23 cellular contexts compared by ENCODE assay signal in the genomic region with DNA sequence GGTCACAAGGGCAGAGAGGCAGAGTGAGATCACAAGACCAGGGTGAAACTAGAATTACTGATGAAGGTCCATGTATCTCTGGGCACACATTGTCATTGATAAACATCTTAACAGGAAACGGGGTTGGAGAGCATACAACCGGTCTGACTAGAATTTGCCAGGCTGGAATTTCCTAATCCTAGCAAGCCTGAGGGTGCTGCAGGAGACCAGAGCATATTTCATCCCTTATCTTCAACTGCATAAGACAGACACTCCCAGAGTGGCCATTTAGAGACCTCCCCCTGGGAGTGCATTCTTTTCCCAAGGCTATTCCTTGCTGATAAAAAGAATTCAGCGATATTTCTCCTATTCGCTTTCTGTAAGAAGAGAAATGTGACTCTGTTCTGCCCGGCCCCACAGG.
DNase-seq lines count a peak whose midpoint lies in the region; ATAC-seq and TF ChIP-seq lines count a peak whose summit lies in the region.
"Had no signal": no experiment of that assay in that cellular context is flagged by ENCODE, and none has a peak within 500 bp of the region (broad histone marks: within the 10 kb centered on the region; RNA-seq: fewer than 3 reads in every experiment).

No MANE protein-coding gene starts in this region.

- no peak overlapping the region for H3K18ac ChIP-seq in mesendoderm (ENCODE audit: low read length)

- no peak overlapping the region for H2BK15ac ChIP-seq in mesendoderm (replicated peaks; ENCODE audit: low read depth)

- intact Hi-C loops in PC-3 (cut with micrococcal nuclease) = no loop called here

- no peaks in the 10 kb centered on the region for H3K79me1 ChIP-seq in mesendoderm (ENCODE audit: low read length)

- TF ChIP-seq CTCF in PC-3 (conservative IDR thresholded peaks at IDR 0.05; ENCODE audit: low read depth, low read length) (no peak), osteoblast (IDR thresholded peaks at IDR 0.05; ENCODE audit: extremely low read depth, low read depth, low read length) (no peak)

- H2BK120ac ChIP-seq in mesendoderm (ENCODE audit: low read depth, low read length) = no peak overlapping the region

- H3K23ac ChIP-seq in mesendoderm (ENCODE audit: low read length) = no peak overlapping the region

- H4K20me1 ChIP-seq in PC-3 (ENCODE audit: low read length) (no peaks in the 10 kb centered on the region), osteoblast (ENCODE audit: insufficient read depth, low read length) (no peaks in the 10 kb centered on the region)

- no peaks in the 10 kb centered on the region for H3K4me1 ChIP-seq in PC-3 (ENCODE audit: insufficient read depth, low read length)
- no peaks in the 10 kb centered on the region for H3K4me1 ChIP-seq in mesendoderm (ENCODE audit: control insufficient read depth, low read depth, low read length)
- no peaks in the 10 kb centered on the region for H3K4me1 ChIP-seq in osteoblast (ENCODE audit: insufficient read depth, low read length)
- H3K4me1 ChIP-seq: HAP-1 had no signal

- no peaks in the 10 kb centered on the region for H3F3A ChIP-seq in PC-3 (ENCODE audit: low read length, unreplicated experiment)

- H3K56ac ChIP-seq in mesendoderm (ENCODE audit: low read length) = no peak overlapping the region

- H3K36me3 ChIP-seq in PC-3 (ENCODE audit: low read depth, low read length) (no peaks in the 10 kb centered on the region), mesendoderm (ENCODE audit: control insufficient read depth, insufficient read depth, low read length) (no peaks in the 10 kb centered on the region), osteoblast (ENCODE audit: insufficient read depth, low read length) (no peaks in the 10 kb centered on the region)
- H3K36me3 ChIP-seq: HAP-1, MG63 had no signal

- H3K27ac ChIP-seq in PC-3 (ENCODE audit: low read length) (no peak overlapping the region), mesendoderm (ENCODE audit: low read depth, low read length) (no peak overlapping the region), osteoblast (ENCODE audit: low read depth, low read length) (no peak overlapping the region)
- H3K27ac ChIP-seq: KMS-11 had no signal

- H2AFZ ChIP-seq in PC-3 (ENCODE audit: low read length) (no peak overlapping the region), osteoblast (ENCODE audit: low read length) (no peak overlapping the region)

- ATAC-seq in PC-3 = no peak

- H2AK5ac ChIP-seq in mesendoderm (ENCODE audit: low read length) = no peak overlapping the region

- H3K4ac ChIP-seq in mesendoderm (ENCODE audit: low read depth, low read length) = no peak overlapping the region

- no peaks in the 10 kb centered on the region for H3K9me2 ChIP-seq in PC-3 (replicated peaks; ENCODE audit: low read length)
- H3K9me2 ChIP-seq: SK-N-SH had no signal

- H2BK5ac ChIP-seq in mesendoderm (ENCODE audit: low read length) = no peak overlapping the region

- H3K79me2 ChIP-seq in PC-3 (ENCODE audit: low read length) (no peaks in the 10 kb centered on the region), mesendoderm (ENCODE audit: control insufficient read depth, insufficient read depth, low read length) (no peaks in the 10 kb centered on the region), osteoblast (ENCODE audit: insufficient read depth, low read length) (no peaks in the 10 kb centered on the region)

- CTCF ChIA-PET in PC-3 (lab: Charles Lee) = no interaction called here

- H4K5ac ChIP-seq in mesendoderm (ENCODE audit: low read length) = no peak overlapping the region

- no CpG with 5 or more reads among the region's 5 CpGs for WGBS in mesendoderm (ENCODE audit: extremely low coverage, insufficient coverage, low lambda C conversion rate)

- H3K9ac ChIP-seq in PC-3 (ENCODE audit: low read length) = no peak overlapping the region
- no peak overlapping the region for H3K9ac ChIP-seq in mesendoderm (ENCODE audit: low read length)
- H3K9ac ChIP-seq: KMS-11, SK-N-SH had no signal

- H3K4me2 ChIP-seq in PC-3 (ENCODE audit: low read length) (no peak overlapping the region), mesendoderm (ENCODE audit: low read length) (no peak overlapping the region), osteoblast (ENCODE audit: insufficient read depth, low read length) (no peak overlapping the region)
- H3K4me2 ChIP-seq: KMS-11, SK-N-SH had no signal

- DNase-seq in DMS53 (lab: John Stamatoyannopoulos, UW) (peak; percentile 75), HT-29 (ENCODE audit: low spot score) (peak; percentile 18), PC-3 (peak; percentile 38), mesendoderm (peak; percentile 14), Kasumi-1 (lab: John Stamatoyannopoulos, UW) (no peak), NOMO-1 treated with dmso at 0.1 percent for 144 hours (lab: John Stamatoyannopoulos, UW; ENCODE audit: unreplicated experiment) (no peak), osteoblast (ENCODE audit: insufficient read length, low spot score, missing footprints) (no peak)
- DNase-seq: ACHN; AML-193; CD4-positive, CD25-positive, alpha-beta regulatory T cell; DND-41; GDM1; MG63; NCI-H1092 treated with DMSO at 0.1 percent for 48 hours; NCI-H1694; NCI-H446; NCI-H774; Right ventricle myocardium superior; SK-N-SH; T-helper 1 cell; T1000 had no signal

- no peak overlapping the region for H4K8ac ChIP-seq in mesendoderm (ENCODE audit: low read depth, low read length)

- H3K9me3 ChIP-seq in PC-3 (ENCODE audit: low read length) (peaks cover 21% of the 10 kb centered on the region; the same call in 1 of the 2 replicates), osteoblast (ENCODE audit: low read depth, low read length) (peaks cover 5% of the 10 kb centered on the region)
- H3K9me3 ChIP-seq: HAP-1, MG63, SK-N-SH had no signal

- H3K27me3 ChIP-seq in PC-3 (ENCODE audit: low read length) (no peaks in the 10 kb centered on the region), mesendoderm (ENCODE audit: insufficient read depth, low read length, poor library complexity) (no peaks in the 10 kb centered on the region), osteoblast (ENCODE audit: insufficient read depth, low read length) (no peaks in the 10 kb centered on the region)

- H3K4me3 ChIP-seq in PC-3 (ENCODE audit: low read length) (no peak overlapping the region), mesendoderm (ENCODE audit: low read length) (no peak overlapping the region), osteoblast (ENCODE audit: insufficient read depth, low read length) (no peak overlapping the region)
- H3K4me3 ChIP-seq: HAP-1, MG63 had no signal

- POLR2A ChIA-PET in PC-3 (lab: Charles Lee; ENCODE audit: unreplicated experiment) = no interaction called here

- no TSS peak for BruUV-seq in PC-3 (replicated peaks; lab: Mats Ljungman, UMichigan)

Comparison
In these comparisons a context has a peak if more than half of its experiments do, and no peak if none do; other contexts are left out.
1. DNase-seq: peak in DMS53 (single experiment), HT-29 (single experiment), PC-3 (single experiment) and mesendoderm (single experiment); none in Kasumi-1 (0 of 2), NOMO-1 treated with dmso at 0.1 percent for 144 hours (single experiment) and osteoblast (single experiment).